In genomic region chr2:10123281-10123680, GRCh38 we compare ENCODE assay signal across 8 cellular contexts. TPM values are rescaled to one million over a fixed set of nuclear protein-coding genes. Genes with fewer than 3 reads are reported as not detected.
A peak's percentile ranks its signal among the peaks of the same experiment; 100 is the strongest.
DNase-seq lines count a peak whose midpoint lies in the region; ATAC-seq and TF ChIP-seq lines count a peak whose summit lies in the region.

No MANE protein-coding gene starts in this region.

- DNase-seq in activated T-cell treated with anti-CD3 and anti-CD28 coated beads, Interleukin-2, amount 50 U/mL, for 24 hours: no peak
- DNase-seq in activated T-cell treated with anti-CD3 and anti-CD28 coated beads, Interleukin-2, amount 50 U/mL, for 1 hour: no peak
- DNase-seq in activated B cell treated with CpG ODN at 0.5 μM for 24 hours (no peak), hepatocyte (ENCODE audit: low spot score) (no peak), NOMO-1 (lab: John Stamatoyannopoulos, UW; ENCODE audit: unreplicated experiment in 2 of 2) (no peak), ACHN (no peak)

- H3K9me2 ChIP-seq in hepatocyte (replicated peaks; ENCODE audit: insufficient read depth): no peaks in the 10 kb centered on the region

- H3K27me3 ChIP-seq in hepatocyte (no peaks in the 10 kb centered on the region), subcutaneous abdominal adipose tissue (ENCODE audit: control insufficient read depth in 5 of 5, insufficient read depth in 4 of 5, low read length in 5 of 5) (peaks cover 10 to 16% (median 13%) of the 10 kb centered on the region in 5 donors)

- no peak overlapping the region for H3K27ac ChIP-seq in hepatocyte
- H3K27ac ChIP-seq in subcutaneous abdominal adipose tissue (ENCODE audit: low read depth, low read length): no peak overlapping the region

- ATAC-seq in activated B cell treated with CpG ODN at 0.5 μM for 24 hours (ENCODE audit: low read depth): no peak
- no peak for ATAC-seq in HG02840 (IDR thresholded peaks at IDR 0.05; ENCODE audit: low FRiP score, unreplicated experiment)

- intact Hi-C loops in activated B cell treated with CpG ODN at 0.5 μM for 24 hours (cut with micrococcal nuclease): loop anchor here (5.0 to 10.0 kb wide), 2 partner anchors 138 to 491 kb away; partner anchors contain the start of gene YWHAQ

- peak overlapping the region; percentile 100 for H3K4me2 ChIP-seq in hepatocyte

- no peaks in the 10 kb centered on the region for H3K27me3 Mint-ChIP-seq in activated T-cell treated with anti-CD3 and anti-CD28 coated beads, Interleukin-2, amount 50 U/mL, for 24 hours
- H3K27me3 Mint-ChIP-seq in activated B cell treated with CpG ODN at 0.5 μM for 24 hours: peaks cover 8% of the 10 kb centered on the region

- CTCF ChIA-PET in activated B cell treated with CpG ODN at 0.5 μM for 24 hours (lab: Charles Lee): interaction anchor here (0.6 to 7.9 kb wide), 5 partner anchors 139 to 504 kb away, joined by 3 to 162 read pairs (median 23); no protein-coding TSS in a partner anchor

- peaks cover 23% of the 10 kb centered on the region for H3K79me2 ChIP-seq in hepatocyte

- H3K4me3 Mint-ChIP-seq in activated T-cell treated with anti-CD3 and anti-CD28 coated beads, Interleukin-2, amount 50 U/mL, for 24 hours: peak overlapping the region; percentile 93
- H3K4me3 Mint-ChIP-seq in activated B cell treated with CpG ODN at 0.5 μM for 24 hours: peak overlapping the region; percentile 79

- H3K4me1 Mint-ChIP-seq in activated T-cell treated with anti-CD3 and anti-CD28 coated beads, Interleukin-2, amount 50 U/mL, for 24 hours (ENCODE audit: low read depth): peaks cover 47% of the 10 kb centered on the region
- H3K4me1 Mint-ChIP-seq in activated B cell treated with CpG ODN at 0.5 μM for 24 hours: peaks cover 35% of the 10 kb centered on the region

- H3K9ac ChIP-seq in subcutaneous abdominal adipose tissue (ENCODE audit: low read length in 5 of 5): no peak overlapping the region

- no peaks in the 10 kb centered on the region for H3K9me3 Mint-ChIP-seq in activated T-cell treated with anti-CD3 and anti-CD28 coated beads, Interleukin-2, amount 50 U/mL, for 24 hours
- no peaks in the 10 kb centered on the region for H3K9me3 Mint-ChIP-seq in activated B cell treated with CpG ODN at 0.5 μM for 24 hours

- WGBS in hepatocyte (ENCODE audit: low lambda C conversion rate, missing lambda C conversion rate): 4% methylated on average over 13 of the region's 18 CpGs

- TF ChIP-seq CTCF in activated B cell treated with CpG ODN at 0.5 μM for 24 hours (IDR thresholded peaks at IDR 0.05) (no peak), hepatocyte (IDR thresholded peaks at IDR 0.05; ENCODE audit: poor library complexity) (no peak)

- no peaks in the 10 kb centered on the region for H3K9me3 ChIP-seq in hepatocyte (ENCODE audit: low read depth)
- no peaks in the 10 kb centered on the region for H3K9me3 ChIP-seq in subcutaneous abdominal adipose tissue (ENCODE audit: control insufficient read depth in 5 of 5, low read length in 5 of 5)

- no peak overlapping the region for H2AFZ ChIP-seq in hepatocyte

- H3K4me1 ChIP-seq in hepatocyte (ENCODE audit: insufficient read depth) (peaks cover 13% of the 10 kb centered on the region), subcutaneous abdominal adipose tissue (ENCODE audit: control insufficient read depth in 5 of 5, insufficient read depth in 5 of 5, low read length in 5 of 5) (peaks cover 0 to 37% (median 34%) of the 10 kb centered on the region in 5 donors)

- H3K36me3 Mint-ChIP-seq in activated T-cell treated with anti-CD3 and anti-CD28 coated beads, Interleukin-2, amount 50 U/mL, for 24 hours (ENCODE audit: low read depth): peaks cover 73% of the 10 kb centered on the region
- H3K36me3 Mint-ChIP-seq in activated B cell treated with CpG ODN at 0.5 μM for 24 hours (ENCODE audit: low read depth): peaks cover 2% of the 10 kb centered on the region

- H3K36me3 ChIP-seq in hepatocyte (replicated peaks; ENCODE audit: insufficient read depth, low read depth) (no peaks in the 10 kb centered on the region), subcutaneous abdominal adipose tissue (ENCODE audit: control insufficient read depth in 5 of 5, insufficient read depth in 5 of 5, low read length in 5 of 5) (no peaks in the 10 kb centered on the region)

- in situ Hi-C loops in ACHN (cut with HindIII; ENCODE audit: low pct_ligation_motif_present, low pct_unique_long_range_greater_than_20kb, low sequenced_read_pairs): loop anchor here (25.0 kb wide), 1 partner anchor 314 kb away; the partner anchor contains the start of gene ODC1

- H3K27ac Mint-ChIP-seq in activated T-cell treated with anti-CD3 and anti-CD28 coated beads, Interleukin-2, amount 50 U/mL, for 24 hours: peak overlapping the region; percentile 94
- H3K27ac Mint-ChIP-seq in activated B cell treated with CpG ODN at 0.5 μM for 24 hours: no peak overlapping the region

- H3K4me3 ChIP-seq in hepatocyte: peak overlapping the region; percentile 66
- H3K4me3 ChIP-seq in subcutaneous abdominal adipose tissue (ENCODE audit: low read depth in 1 of 5, low read length in 5 of 5): peak overlapping the region in 3 of 5 donors; percentile 54 to 76 (median 75)

- H4K20me1 ChIP-seq in hepatocyte (ENCODE audit: insufficient read depth, poor library complexity, severe bottlenecking): no peaks in the 10 kb centered on the region

- POLR2A ChIA-PET in activated B cell treated with CpG ODN at 0.5 μM for 24 hours (lab: Charles Lee): interaction anchor here (0.7 to 1.1 kb wide), 2 partner anchors 312 to 325 kb away, joined by 3 to 12 read pairs; no protein-coding TSS in a partner anchor

RNA-seq across cellular contexts. Expression of gene RRM2, which starts 0.7 kb away (rescaled TPM):
- total RNA-seq in activated B cell treated with CpG ODN at 0.5 μM for 24 hours (8.6 and 9.3 TPM in 2 replicates), hepatocyte (15.2 and 20.0 TPM in 2 replicates)
- 40.9 and 49.7 TPM in 2 replicates for polyA plus RNA-seq in hepatocyte

RNA-seq across cellular contexts. Expression of gene CYS1, which starts 43.1 kb away (rescaled TPM):
- 0.42 and 0.44 TPM in 2 replicates for total RNA-seq in activated B cell treated with CpG ODN at 0.5 μM for 24 hours
- 1.6 and 2.9 TPM in 2 replicates for total RNA-seq in hepatocyte
- polyA plus RNA-seq in hepatocyte: 0.62 and 2.7 TPM in 2 replicates
